30 cellular contexts compared by ENCODE assay signal in the genomic region with DNA sequence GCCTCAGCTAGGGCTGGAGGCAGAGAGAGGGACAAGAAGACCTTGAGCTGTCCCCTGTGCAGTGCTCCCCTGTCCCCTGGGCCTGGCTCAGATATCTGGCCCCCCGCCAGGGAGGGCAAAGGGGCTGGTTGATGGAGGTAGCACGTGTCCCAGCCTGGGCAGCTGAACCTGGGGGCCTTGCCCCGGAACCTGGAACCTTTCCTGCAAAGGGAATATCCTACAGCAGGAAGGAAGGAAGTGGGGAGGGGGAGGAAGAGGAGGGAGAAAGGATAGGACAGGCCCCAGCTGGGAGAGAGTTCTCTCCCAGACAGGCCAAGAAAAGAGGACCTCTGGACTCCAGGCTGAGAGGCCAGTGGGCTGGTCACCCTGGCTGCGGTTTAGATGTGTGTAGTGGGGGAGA. TPM values are rescaled to one million over a fixed set of nuclear protein-coding genes. Genes with fewer than 3 reads are reported as not detected.
DNase-seq lines count a peak whose midpoint lies in the region; ATAC-seq and TF ChIP-seq lines count a peak whose summit lies in the region.
"Had no signal": no experiment of that assay in that cellular context is flagged by ENCODE, and none has a peak within 500 bp of the region (broad histone marks: within the 10 kb centered on the region; RNA-seq: fewer than 3 reads in every experiment).

No MANE protein-coding gene starts in this region.

- no peak overlapping the region for H3K27ac ChIP-seq in SK-N-SH (ENCODE audit: low read depth in 2 of 2, low read length in 1 of 2)
- H3K27ac ChIP-seq in gastroesophageal sphincter: no peak overlapping the region
- peak overlapping the region in 1 of 2 donors; percentile 23 for H3K27ac ChIP-seq in liver (ENCODE audit: low read depth in 1 of 2, low read length in 2 of 2)
- no peak overlapping the region for H3K27ac ChIP-seq in thyroid gland
- H3K27ac ChIP-seq in MM.1S (ENCODE audit: low read length): no peak overlapping the region
- H3K27ac ChIP-seq: 22Rv1, body of pancreas, dorsolateral prefrontal cortex, esophagus squamous epithelium, prostate gland had no signal

- POLR2A ChIA-PET in SK-N-SH (lab: Yijun Ruan, JAX): interaction anchor here (0.7 kb wide), 2 partner anchors 8 to 378 kb away, joined by 3 read pairs; no protein-coding TSS in a partner anchor

- DNase-seq in SK-N-SH (peak; percentile 41), thyroid gland (peak; percentile 23 to 42), MM.1S (no peak), AG08395 (ENCODE audit: low spot score) (no peak)
- DNase-seq: activated CD4-positive, alpha-beta T cell treated with anti-CD3 and anti-CD28 coated beads for 36 hours; activated CD8-positive, alpha-beta T cell treated with anti-CD3 and anti-CD28 coated beads for 36 hours; activated naive CD4-positive, alpha-beta T cell treated with anti-CD3 and anti-CD28 coated beads, Interleukin-2, amount 50 U/mL, for 16 hours; body of pancreas; CD4-positive, CD25-positive, alpha-beta regulatory T cell; cerebellar nuclear complex; DND-41; dorsolateral prefrontal cortex; esophagus squamous epithelium; foreskin melanocyte; GF-D8; naive B cell; NCI-H1436 treated with DMSO at 0.1 percent for 48 hours; NCI-H2081 treated with DMSO at 0.1 percent for 48 hours; NCI-H345; nucleus accumbens; SHP77 treated with DMSO at 0.1 percent for 48 hours; stimulated activated CD4-positive, alpha-beta T cell treated with anti-CD3 and anti-CD28 coated beads, Interleukin-4, amount 100 ng/mL, for 24 hours; trophoblast cell had no signal

- TF ChIP-seq CTCF in SK-N-SH (IDR thresholded peaks at IDR 0.05) (no peak), gastroesophageal sphincter (IDR thresholded peaks at IDR 0.05) (no peak), liver (IDR thresholded peaks at IDR 0.05; ENCODE audit: low read depth, low read length, missing input control) (no peak), thyroid gland (IDR thresholded peaks at IDR 0.05) (no peak), MM.1S (IDR thresholded peaks at IDR 0.05; ENCODE audit: low read length) (no peak)

- H2AFZ ChIP-seq in SK-N-SH (ENCODE audit: low read depth) (no peak overlapping the region), MM.1S (ENCODE audit: low read length) (no peak overlapping the region)

- no peak for ATAC-seq in SK-N-SH treated with all-trans-retinoic acid at 6 μM for 48 hours
- peak; percentile 10 for ATAC-seq in gastroesophageal sphincter
- no peak for ATAC-seq in GM21737 (IDR thresholded peaks at IDR 0.05; ENCODE audit: unreplicated experiment)
- ATAC-seq: activated CD4-positive, alpha-beta T cell treated with anti-CD3 and anti-CD28 coated beads for 36 hours; activated CD8-positive, alpha-beta T cell treated with anti-CD3 and anti-CD28 coated beads for 36 hours; body of pancreas; Panc1 had no signal

- no peaks in the 10 kb centered on the region for H4K20me1 ChIP-seq in SK-N-SH (ENCODE audit: insufficient read depth)
- no peaks in the 10 kb centered on the region for H4K20me1 ChIP-seq in MM.1S (ENCODE audit: insufficient read depth, low read length)

- no peak for TF ChIP-seq POLR2A in gastroesophageal sphincter (IDR thresholded peaks at IDR 0.05)
- no peak for TF ChIP-seq POLR2A in thyroid gland (IDR thresholded peaks at IDR 0.05)

- H3K4me3 ChIP-seq in SK-N-SH (ENCODE audit: low read depth in 2 of 2, low read length in 1 of 2) (no peak overlapping the region), gastroesophageal sphincter (no peak overlapping the region), liver (ENCODE audit: low read depth in 1 of 3, low read length in 3 of 3) (no peak overlapping the region), thyroid gland (replicated peaks in 1 of 3) (no peak overlapping the region), MM.1S (ENCODE audit: low read length) (no peak overlapping the region)
- H3K4me3 ChIP-seq: body of pancreas, dorsolateral prefrontal cortex, esophagus squamous epithelium, prostate gland had no signal

- H3K36me3 ChIP-seq in SK-N-SH (replicated peaks in 1 of 2; ENCODE audit: control insufficient read depth in 1 of 2, insufficient read depth in 2 of 2, low read length in 1 of 2): no peaks in the 10 kb centered on the region
- no peaks in the 10 kb centered on the region for H3K36me3 ChIP-seq in gastroesophageal sphincter
- H3K36me3 ChIP-seq in liver (ENCODE audit: control insufficient read depth in 4 of 4, insufficient read depth in 3 of 4, low read depth in 1 of 4, low read length in 3 of 4): no peaks in the 10 kb centered on the region
- no peaks in the 10 kb centered on the region for H3K36me3 ChIP-seq in thyroid gland
- H3K36me3 ChIP-seq in MM.1S (replicated peaks; ENCODE audit: insufficient read depth, low read length): no peaks in the 10 kb centered on the region
- H3K36me3 ChIP-seq: esophagus squamous epithelium, prostate gland had no signal

- TF ChIP-seq EP300 in SK-N-SH (IDR thresholded peaks at IDR 0.05; ENCODE audit: borderline replicate concordance in 1 of 2, low read depth in 1 of 2, low read length in 1 of 2): no peak
- no peak for TF ChIP-seq EP300 in gastroesophageal sphincter (IDR thresholded peaks at IDR 0.05)

- H3K4me1 ChIP-seq in SK-N-SH (ENCODE audit: control insufficient read depth in 1 of 2, insufficient read depth in 2 of 2, low read depth in 1 of 2, low read length in 1 of 2) (peaks cover 0 to 24% of the 10 kb centered on the region in 2 experiments; a peak in 1 of 4 replicates), gastroesophageal sphincter (peaks cover 0 to 23% (median 0%) of the 10 kb centered on the region in 3 donors), liver (ENCODE audit: control insufficient read depth in 4 of 4, insufficient read depth in 4 of 4, low read length in 3 of 4) (peaks cover 3 to 13% (median 8%) of the 10 kb centered on the region in 4 donors), thyroid gland (peaks cover 0 to 3% of the 10 kb centered on the region in 2 donors), MM.1S (ENCODE audit: low read length) (no peaks in the 10 kb centered on the region)
- H3K4me1 ChIP-seq: prostate gland had no signal

- 76% methylated on average over 4 of the region's 4 CpGs for WGBS in SK-N-SH (ENCODE audit: low lambda C conversion rate)
- 60 to 78% methylated on average over 1 of the region's 4 CpGs for WGBS in gastroesophageal sphincter (ENCODE audit: low coverage in 1 of 2), 2 donors
- WGBS in liver: 23% methylated on average over 4 of the region's 4 CpGs
- WGBS in thyroid gland, 2 donors: 64 to 69% methylated on average over 4 of the region's 4 CpGs

- H3K4me2 ChIP-seq in SK-N-SH: no peak overlapping the region
- H3K4me2 ChIP-seq in MM.1S (ENCODE audit: low read depth, low read length): no peak overlapping the region

- no peaks in the 10 kb centered on the region for H3K9me3 ChIP-seq in SK-N-SH
- no peaks in the 10 kb centered on the region for H3K9me3 ChIP-seq in gastroesophageal sphincter
- H3K9me3 ChIP-seq in liver (ENCODE audit: control insufficient read depth in 4 of 4, low read length in 3 of 4): no peaks in the 10 kb centered on the region
- H3K9me3 ChIP-seq in thyroid gland: no peaks in the 10 kb centered on the region
- H3K9me3 ChIP-seq in MM.1S (replicated peaks; ENCODE audit: insufficient read depth, low read length): no peaks in the 10 kb centered on the region
- H3K9me3 ChIP-seq: body of pancreas, esophagus squamous epithelium, prostate gland had no signal

- no peaks in the 10 kb centered on the region for H3K9me2 ChIP-seq in SK-N-SH
- H3K9me2 ChIP-seq in MM.1S (replicated peaks; ENCODE audit: insufficient read depth, low read length): no peaks in the 10 kb centered on the region

- H3K9ac ChIP-seq in SK-N-SH (no peak overlapping the region), liver (ENCODE audit: low read depth in 1 of 2, low read length in 2 of 2) (no peak overlapping the region), MM.1S (ENCODE audit: low read length) (no peak overlapping the region)

- CTCF ChIA-PET in SK-N-SH (lab: Yijun Ruan, JAX): interaction anchor here (0.7 to 23.1 kb wide), 9 partner anchors 8 to 262 kb away, joined by 3 to 627 read pairs (median 45); no protein-coding TSS in a partner anchor

- intact Hi-C loops in thyroid gland (cut with DNase I): loop anchor here (10.0 kb wide), 2 partner anchors 83 to 343 kb away; no protein-coding TSS in a partner anchor

- H3K79me2 ChIP-seq in SK-N-SH (ENCODE audit: insufficient read depth): no peaks in the 10 kb centered on the region
- no peaks in the 10 kb centered on the region for H3K79me2 ChIP-seq in MM.1S (ENCODE audit: low read length)

- H3K27me3 ChIP-seq in SK-N-SH (ENCODE audit: insufficient read depth) (no peaks in the 10 kb centered on the region), gastroesophageal sphincter (peaks cover 24% of the 10 kb centered on the region), liver (ENCODE audit: control insufficient read depth in 4 of 4, insufficient read depth in 4 of 4, low read length in 3 of 4) (peaks cover 0 to 4% (median 0%) of the 10 kb centered on the region in 4 donors), thyroid gland (no peaks in the 10 kb centered on the region), MM.1S (replicated peaks; ENCODE audit: insufficient read depth, low read length) (peaks cover 18% of the 10 kb centered on the region)
- H3K27me3 ChIP-seq: dorsolateral prefrontal cortex had no signal

- no peak for TF ChIP-seq RAD21 in SK-N-SH (IDR thresholded peaks at IDR 0.05; ENCODE audit: low read length)
- TF ChIP-seq RAD21 in liver (IDR thresholded peaks at IDR 0.05): peak in 1 of 2 donors; percentile 45

- H3F3A ChIP-seq in SK-N-SH (replicated peaks; ENCODE audit: insufficient read depth) (no peaks in the 10 kb centered on the region), MM.1S (ENCODE audit: insufficient read depth, low read length) (no peaks in the 10 kb centered on the region)

TF ChIP-seq in SK-N-SH, 30 proteins besides CTCF, POLR2A, EP300 and RAD21 (continues in another document):
- TF ChIP-seq NRF1 (IDR thresholded peaks at IDR 0.05; ENCODE audit: low read depth, low read length): no peak
- no peak for TF ChIP-seq JUND (IDR thresholded peaks at IDR 0.05)
- TF ChIP-seq CHD2 (IDR thresholded peaks at IDR 0.05; ENCODE audit: low read length, partially characterized antibody): no peak

TF ChIP-seq in SK-N-SH treated with all-trans-retinoic acid at 6 μM for 48 hours, 23 proteins besides CTCF, POLR2A, EP300 and RAD21 (continues in another document):
- TF ChIP-seq ZNF8 (CRISPR knock-in tag; IDR thresholded peaks at IDR 0.05): no peak
- no peak for TF ChIP-seq ARNTL (CRISPR knock-in tag; IDR thresholded peaks at IDR 0.05; ENCODE audit: borderline replicate concordance, low read depth)

TF ChIP-seq in liver, 16 proteins besides CTCF, POLR2A, EP300 and RAD21 (continues in another document):
- peak; percentile 85 for TF ChIP-seq SP1 (IDR thresholded peaks at IDR 0.05)
- TF ChIP-seq RXRA (IDR thresholded peaks at IDR 0.05): peak; percentile 96 to 99
- peak; percentile 66 to 83 for TF ChIP-seq HNF4A (conservative IDR thresholded peaks at IDR 0.05)
- TF ChIP-seq EGR1 (IDR thresholded peaks at IDR 0.05; ENCODE audit: low read depth in 2 of 2): peak; percentile 68

RNA-seq across cellular contexts. Expression of a gene that starts 27.6 kb away (rescaled TPM):
- polyA plus RNA-seq in SK-N-SH (2012; rRNA removed) (0.15 TPM in 2 replicates), liver (not detected)
- 0.09 and 0.13 TPM in 2 replicates for polyA plus RNA-seq in SK-N-SH (2012; cell fraction: cytosol; rRNA removed)
- polyA plus RNA-seq in SK-N-SH (2012; cell fraction: nucleus; rRNA removed): 0.62 and 0.63 TPM in 2 replicates
- total RNA-seq in gastroesophageal sphincter (under 1 TPM in 2 of 4 donors, not detected in 2; 0.13 to 0.16 TPM), liver (under 1 TPM in 1 of 2 donors, not detected in 1; 0.05 TPM), thyroid gland (under 1 TPM in 3 of 4 donors, not detected in 1; 0.11 to 0.67 (median 0.13) TPM)
- total RNA-seq: activated CD4-positive, alpha-beta T cell treated with anti-CD3 and anti-CD28 coated beads for 36 hours; CD4-positive, CD25-positive, alpha-beta regulatory T cell; esophagus squamous epithelium had no signal
- polyA plus RNA-seq: CD4-positive, CD25-positive, alpha-beta regulatory T cell had no signal

Comparison
In these comparisons a context has a peak if more than half of its experiments do, and no peak if none do; other contexts are left out.
1. DNase-seq: peak in SK-N-SH (single experiment) and thyroid gland (2 of 2); none in MM.1S (single experiment) and AG08395 (single experiment).